13 cellular contexts compared by ENCODE assay signal in genomic region chr4:4302001-4302400, GRCh38. TPM values are rescaled to one million over a fixed set of nuclear protein-coding genes. Genes with fewer than 3 reads are reported as not detected.
DNase-seq lines count a peak whose midpoint lies in the region; ATAC-seq and TF ChIP-seq lines count a peak whose summit lies in the region.
"Had no signal": no experiment of that assay in that cellular context is flagged by ENCODE, and none has a peak within 500 bp of the region (broad histone marks: within the 10 kb centered on the region; RNA-seq: fewer than 3 reads in every experiment).

No MANE protein-coding gene starts in this region.

- no peak for ATAC-seq in left cardiac atrium
- ATAC-seq in GM18505 (IDR thresholded peaks at IDR 0.05; ENCODE audit: unreplicated experiment): no peak
- no peak for ATAC-seq in HG03457 (IDR thresholded peaks at IDR 0.05; ENCODE audit: unreplicated experiment)
- ATAC-seq in HG03280 (IDR thresholded peaks at IDR 0.05; ENCODE audit: unreplicated experiment): no peak
- ATAC-seq: HepG2 had no signal

- no peaks in the 10 kb centered on the region for H3K79me2 ChIP-seq in trophoblast cell (ENCODE audit: control insufficient read depth, insufficient read depth, low read length, poor library complexity)

- H3K79me1 ChIP-seq in trophoblast cell (ENCODE audit: low read length): no peaks in the 10 kb centered on the region

- no peak overlapping the region for H4K8ac ChIP-seq in trophoblast cell (ENCODE audit: low read depth, low read length)

- no peak overlapping the region for H2BK5ac ChIP-seq in trophoblast cell (ENCODE audit: low read depth, low read length, poor library complexity)

- H4K12ac ChIP-seq in trophoblast cell (ENCODE audit: low read depth, low read length): no peak overlapping the region

- H3K4me3 ChIP-seq in cardiac muscle cell (no peak overlapping the region), left ventricle myocardium inferior (no peak overlapping the region), trophoblast cell (ENCODE audit: low read depth, low read length) (no peak overlapping the region)

- no peak overlapping the region for H3K4ac ChIP-seq in trophoblast cell (ENCODE audit: low read depth, low read length)

- no CpG with 5 or more reads among the region's 5 CpGs for WGBS in trophoblast cell (ENCODE audit: extremely low coverage, insufficient coverage, insufficient read length)

- no peak overlapping the region for H3K18ac ChIP-seq in trophoblast cell (ENCODE audit: low read length)

- H3K27ac ChIP-seq in cardiac muscle cell (peak overlapping the region; percentile 36), left ventricle myocardium inferior (replicated peaks) (peak overlapping the region; percentile 7), trophoblast cell (ENCODE audit: low read depth, low read length) (no peak overlapping the region)

- H3K27me3 ChIP-seq in cardiac muscle cell: no peaks in the 10 kb centered on the region
- H3K27me3 ChIP-seq in left ventricle myocardium inferior (ENCODE audit: low read depth): no peaks in the 10 kb centered on the region
- H3K27me3 ChIP-seq in trophoblast cell (ENCODE audit: insufficient read depth, low read length): no peaks in the 10 kb centered on the region

- no peak overlapping the region for H2BK120ac ChIP-seq in trophoblast cell (ENCODE audit: insufficient read depth, low read length, poor library complexity)

- H2BK12ac ChIP-seq in trophoblast cell (ENCODE audit: low read length): no peak overlapping the region

- H3K9ac ChIP-seq in trophoblast cell (ENCODE audit: low read length): no peak overlapping the region

- no peak overlapping the region for H4K91ac ChIP-seq in trophoblast cell (ENCODE audit: low read depth, low read length)

- H3K4me2 ChIP-seq in trophoblast cell (ENCODE audit: low read length): no peak overlapping the region

- H3K36me3 ChIP-seq in cardiac muscle cell: no peaks in the 10 kb centered on the region
- peaks cover 50% of the 10 kb centered on the region for H3K36me3 ChIP-seq in left ventricle myocardium inferior
- H3K36me3 ChIP-seq in trophoblast cell (ENCODE audit: control insufficient read depth in 1 of 2, insufficient read depth in 2 of 2, low read length in 2 of 2): peaks cover 11 to 18% of the 10 kb centered on the region in 2 experiments

- no peak overlapping the region for H2AFZ ChIP-seq in trophoblast cell (ENCODE audit: insufficient read depth, low read length, poor library complexity)

- no peak overlapping the region for H3K14ac ChIP-seq in trophoblast cell (ENCODE audit: low read length)

- TF ChIP-seq CTCF in cardiac muscle cell (IDR thresholded peaks at IDR 0.05; ENCODE audit: low read depth, low read length): no peak
- no peak for TF ChIP-seq CTCF in left ventricle myocardium inferior (IDR thresholded peaks at IDR 0.05; ENCODE audit: borderline replicate concordance)

- DNase-seq in cardiac muscle cell (ENCODE audit: low read depth in 1 of 2, low spot score in 1 of 2) (no peak), left cardiac atrium (no peak), left ventricle myocardium inferior (no peak), trophoblast cell (no peak)
- DNase-seq: C1 segment of cervical spinal cord; Calu3; CD4-positive, alpha-beta T cell; DMS 273 treated with DMSO at 0.1 percent for 48 hours; GOT3 had no signal

- peak overlapping the region; percentile 53 for H3K23ac ChIP-seq in trophoblast cell (ENCODE audit: low read length)

- intact Hi-C loops in left cardiac atrium (cut with DNase I) (no loop called here), left ventricle myocardium inferior (cut with micrococcal nuclease) (no loop called here)

- H3K9me3 ChIP-seq in cardiac muscle cell (ENCODE audit: low read depth): no peaks in the 10 kb centered on the region
- H3K9me3 ChIP-seq in left ventricle myocardium inferior (replicated peaks): no peaks in the 10 kb centered on the region
- no peaks in the 10 kb centered on the region for H3K9me3 ChIP-seq in trophoblast cell (ENCODE audit: insufficient read depth, low read depth, low read length)

- H3K4me1 ChIP-seq in cardiac muscle cell (ENCODE audit: low read depth) (peaks cover 6% of the 10 kb centered on the region), left ventricle myocardium inferior (peaks cover 11% of the 10 kb centered on the region), trophoblast cell (ENCODE audit: control insufficient read depth in 1 of 2, insufficient read depth in 2 of 2, low read length in 2 of 2) (no peaks in the 10 kb centered on the region)

- TF ChIP-seq POLR2A in GM18505 (IDR thresholded peaks at IDR 0.05; ENCODE audit: borderline replicate concordance, extremely low read depth, insufficient read depth, insufficient read length): no peak

- H2AK5ac ChIP-seq in trophoblast cell (ENCODE audit: low read length): no peak overlapping the region

RNA-seq across cellular contexts. Expression of gene ZBTB49, which starts 11.9 kb away (rescaled TPM):
- total RNA-seq in cardiac muscle cell (7.7 and 9.2 TPM in 2 replicates), left cardiac atrium (1 to 10 TPM; 3.0 to 6.1 TPM), left ventricle myocardium inferior (1.9 TPM)
- 6.0 and 6.4 TPM in 2 replicates for polyA plus RNA-seq in cardiac muscle cell
- 2.8 and 2.9 TPM in 2 replicates for polyA plus RNA-seq in trophoblast cell (2013)

RNA-seq across cellular contexts. Expression of gene LYAR, which starts 12.0 kb away (rescaled TPM):
- 14.8 and 18.5 TPM in 2 replicates for total RNA-seq in cardiac muscle cell
- 10.7 and 13.7 TPM in 2 replicates for polyA plus RNA-seq in cardiac muscle cell
- total RNA-seq in left cardiac atrium: 10 to 100 TPM in 1 of 2 donors, 1 to 10 TPM in 1; 9.4 to 15.2 TPM
- 12.5 TPM for total RNA-seq in left ventricle myocardium inferior
- 28.2 and 29.5 TPM in 2 replicates for polyA plus RNA-seq in trophoblast cell (2013)

RNA-seq across cellular contexts. Expression of gene TMEM128, which starts 54.0 kb away (rescaled TPM):
- total RNA-seq in cardiac muscle cell: 15.2 and 20.0 TPM in 2 replicates
- polyA plus RNA-seq in cardiac muscle cell: 50.5 and 60.1 TPM in 2 replicates
- 10 to 100 TPM; 13.5 to 14.8 TPM for total RNA-seq in left cardiac atrium
- total RNA-seq in left ventricle myocardium inferior: 9.8 TPM
- polyA plus RNA-seq in trophoblast cell (2013): 13.7 and 14.5 TPM in 2 replicates
